ENCODE assay signal across 8 cellular contexts in genomic region chr21:39381009-39381408, GRCh38. TPM values are rescaled to one million over a fixed set of nuclear protein-coding genes. Genes with fewer than 3 reads are reported as not detected.
DNase-seq lines count a peak whose midpoint lies in the region; ATAC-seq, FAIRE-seq and TF ChIP-seq lines count a peak whose summit lies in the region.

No MANE protein-coding gene starts in this region.

- no peaks in the 10 kb centered on the region for H3K27me3 ChIP-seq in CD4-positive, alpha-beta T cell (ENCODE audit: control insufficient read depth, insufficient read depth, low read length)
- H3K27me3 ChIP-seq in bronchial epithelial cell (ENCODE audit: control insufficient read depth, insufficient read depth, low read length) (no peaks in the 10 kb centered on the region), mononuclear cell (ENCODE audit: insufficient read depth, low read length) (no peaks in the 10 kb centered on the region)

- H3K36me3 ChIP-seq in bronchial epithelial cell (ENCODE audit: control insufficient read depth, insufficient read depth, low read length) = no peaks in the 10 kb centered on the region

- CTCF ChIA-PET in CD4-positive, alpha-beta T cell (lab: Charles Lee) = interaction anchor here (1.3 kb wide), 1 partner anchor 67 kb away, joined by 3 read pairs; no protein-coding TSS in a partner anchor

- DNase-seq in CD4-positive, alpha-beta T cell = no peak
- peak; percentile 7 for DNase-seq in KBM-7
- no peak for DNase-seq in bronchial epithelial cell (ENCODE audit: low read depth)
- DNase-seq in activated effector memory CD4-positive, alpha-beta T cell treated with anti-CD3 and anti-CD28 coated beads, Interleukin-2, amount 50 U/mL, for 16 hours = no peak
- no peak for DNase-seq in H54 (ENCODE audit: insufficient read length, low spot score)

- H3K27me3 Mint-ChIP-seq in CD4-positive, alpha-beta T cell = no peaks in the 10 kb centered on the region

- H3K4me3 ChIP-seq in bronchial epithelial cell (ENCODE audit: low read depth, low read length) = peak overlapping the region; percentile 80
- H3K4me3 ChIP-seq in mononuclear cell (ENCODE audit: low read length) = peak overlapping the region; percentile 82

- TF ChIP-seq POLR2A in H54 (IDR thresholded peaks at IDR 0.05; ENCODE audit: low read depth, low read length) = no peak

- H3K4me3 Mint-ChIP-seq in CD4-positive, alpha-beta T cell = peak overlapping the region; percentile 93

- peak overlapping the region; percentile 88 for H3K27ac Mint-ChIP-seq in CD4-positive, alpha-beta T cell

- no peak for ATAC-seq in CD4-positive, alpha-beta T cell (ENCODE audit: poor library complexity)
- ATAC-seq in GM18519 (IDR thresholded peaks at IDR 0.05; ENCODE audit: low FRiP score, unreplicated experiment) = no peak
- ATAC-seq in GM21825 (IDR thresholded peaks at IDR 0.05; ENCODE audit: unreplicated experiment) = no peak

- H3K27ac ChIP-seq in CD4-positive, alpha-beta T cell (ENCODE audit: low read depth, low read length) = peak overlapping the region; percentile 75

- no peak for TF ChIP-seq CTCF in CD4-positive, alpha-beta T cell (IDR thresholded peaks at IDR 0.05)
- no peak for TF ChIP-seq CTCF in bronchial epithelial cell (IDR thresholded peaks at IDR 0.05; ENCODE audit: insufficient read depth, low read length, severe bottlenecking)

- in situ Hi-C loops in KBM-7 (cut with MboI; ENCODE audit: low pct_unique_long_range_greater_than_20kb, low sequenced_read_pairs) = no loop called here

- POLR2A ChIA-PET in CD4-positive, alpha-beta T cell (lab: Charles Lee) = interaction anchor here (1.2 to 2.0 kb wide), 3 partner anchors 32 to 68 kb away, joined by 3 to 23 read pairs (median 19); partner anchors contain the start of genes BRWD1 and HMGN1

- H3K9me3 Mint-ChIP-seq in CD4-positive, alpha-beta T cell = no peaks in the 10 kb centered on the region

- no peaks in the 10 kb centered on the region for H3K9me3 ChIP-seq in CD4-positive, alpha-beta T cell (ENCODE audit: control insufficient read depth, low read length)
- H3K9me3 ChIP-seq in mononuclear cell (ENCODE audit: low read depth, low read length) = no peaks in the 10 kb centered on the region

- peaks cover 9% of the 10 kb centered on the region for H3K4me1 ChIP-seq in mononuclear cell (ENCODE audit: insufficient read depth, low read length)

- intact Hi-C loops in CD4-positive, alpha-beta T cell (cut with DNase I, micrococcal nuclease) = loop anchor here (2.0 to 10.0 kb wide), 3 partner anchors 32 to 646 kb away; partner anchors contain the start of genes ETS2 (in 1 of the 2) and HMGN1 (in 1 of the 2)

- H3K4me1 Mint-ChIP-seq in CD4-positive, alpha-beta T cell (ENCODE audit: low read depth) = peaks cover 36% of the 10 kb centered on the region

- FAIRE-seq in bronchial epithelial cell (lab: Jason Lieb, UNC) (no peak), H54 (lab: Jason Lieb, UNC) (no peak)

- peaks cover 7% of the 10 kb centered on the region for H3K36me3 Mint-ChIP-seq in CD4-positive, alpha-beta T cell (ENCODE audit: low read depth)

RNA-seq across cellular contexts. Expression of gene HMGN1, which starts 32.1 kb away (rescaled TPM):
- 100 to 1,000 TPM; 256 to 262 TPM for total RNA-seq in CD4-positive, alpha-beta T cell
- total RNA-seq in bronchial epithelial cell (341 and 362 TPM in 2 replicates), mononuclear cell (162 TPM)
